ENCODE assay signal across 10 cellular contexts in the genomic region with DNA sequence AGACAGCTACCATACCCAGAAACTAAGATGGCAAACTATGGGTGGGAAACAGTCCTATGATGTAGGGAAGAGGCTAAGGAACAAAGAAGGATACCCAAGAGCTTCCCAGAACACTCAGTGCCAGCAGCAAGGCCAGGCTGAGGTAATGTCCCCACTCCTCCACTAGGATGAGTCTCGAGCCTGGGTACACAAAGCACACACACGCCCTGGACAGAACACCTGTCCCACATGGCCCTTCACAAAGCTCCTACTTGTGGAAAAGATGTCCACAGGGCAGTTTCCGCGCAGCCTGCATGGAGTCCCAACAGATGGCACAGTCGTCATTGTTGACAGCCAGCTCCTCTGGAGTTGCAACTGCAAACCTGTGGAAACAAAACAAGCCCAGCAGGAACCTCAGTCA. TPM values are rescaled to one million over a fixed set of nuclear protein-coding genes. Genes with fewer than 3 reads are reported as not detected.
DNase-seq lines count a peak whose midpoint lies in the region; ATAC-seq and TF ChIP-seq lines count a peak whose summit lies in the region.
"Had no signal": no experiment of that assay in that cellular context is flagged by ENCODE, and none has a peak within 500 bp of the region (broad histone marks: within the 10 kb centered on the region; RNA-seq: fewer than 3 reads in every experiment).

No MANE protein-coding gene starts in this region.

- no peak overlapping the region for H3K27ac ChIP-seq in mesendoderm (ENCODE audit: low read depth, low read length)
- H3K27ac ChIP-seq in transverse colon, result no peak overlapping the region

- no peaks in the 10 kb centered on the region for H3K9me3 ChIP-seq in transverse colon

- TF ChIP-seq EP300 in transverse colon (IDR thresholded peaks at IDR 0.05; ENCODE audit: low read depth), result no peak

- TF ChIP-seq POLR2A in transverse colon (IDR thresholded peaks at IDR 0.05), result no peak

- H2AK5ac ChIP-seq in mesendoderm (ENCODE audit: low read length), result no peak overlapping the region

- H3K79me1 ChIP-seq in mesendoderm (ENCODE audit: low read length), result no peaks in the 10 kb centered on the region

- no peak overlapping the region for H4K8ac ChIP-seq in mesendoderm (ENCODE audit: low read depth, low read length)

- no peak overlapping the region for H2BK5ac ChIP-seq in mesendoderm (ENCODE audit: low read length)

- H3K4ac ChIP-seq in mesendoderm (ENCODE audit: low read depth, low read length), result no peak overlapping the region

- H3K27ac Mint-ChIP-seq in activated CD8-positive, alpha-beta T cell treated with anti-CD3 and anti-CD28 coated beads for 36 hours, result no peak overlapping the region
- H3K27ac Mint-ChIP-seq: activated naive CD8-positive, alpha-beta T cell treated with anti-CD3 and anti-CD28 coated beads, Interleukin-2, amount 10 ng/mL, durations not matched to agents 7 days and 5 days had no signal

- peaks cover 5% of the 10 kb centered on the region for H3K4me1 Mint-ChIP-seq in activated CD8-positive, alpha-beta T cell treated with anti-CD3 and anti-CD28 coated beads for 36 hours (ENCODE audit: low read depth)

- H3K4me1 ChIP-seq in mesendoderm (ENCODE audit: control insufficient read depth, low read depth, low read length), result no peaks in the 10 kb centered on the region
- H3K4me1 ChIP-seq in transverse colon, result no peaks in the 10 kb centered on the region

- H2BK15ac ChIP-seq in mesendoderm (replicated peaks; ENCODE audit: low read depth), result no peak overlapping the region

- no peaks in the 10 kb centered on the region for H3K27me3 ChIP-seq in mesendoderm (ENCODE audit: insufficient read depth, low read length, poor library complexity)
- no peaks in the 10 kb centered on the region for H3K27me3 ChIP-seq in transverse colon

- no peak overlapping the region for H4K5ac ChIP-seq in mesendoderm (ENCODE audit: low read length)

- CTCF ChIA-PET in activated CD8-positive, alpha-beta T cell treated with anti-CD3 and anti-CD28 coated beads for 36 hours (lab: Charles Lee), result interaction anchor here (0.7 to 1.7 kb wide), 6 partner anchors 7 to 50 kb away, joined by 3 to 7 read pairs (median 3); a partner anchor contains a TSS

- no peak overlapping the region for H3K18ac ChIP-seq in mesendoderm (ENCODE audit: low read length)

- peak; percentile 32 for TF ChIP-seq CTCF in activated CD8-positive, alpha-beta T cell treated with anti-CD3 and anti-CD28 coated beads for 36 hours (IDR thresholded peaks at IDR 0.05)
- peak in 1 of 5 experiments; percentile 19 for TF ChIP-seq CTCF in transverse colon (IDR thresholded peaks at IDR 0.05)

- H3K9ac ChIP-seq in mesendoderm (ENCODE audit: low read length), result no peak overlapping the region

- H3K4me3 Mint-ChIP-seq in activated CD8-positive, alpha-beta T cell treated with anti-CD3 and anti-CD28 coated beads for 36 hours, result no peak overlapping the region
- H3K4me3 Mint-ChIP-seq: activated naive CD8-positive, alpha-beta T cell treated with anti-CD3 and anti-CD28 coated beads, Interleukin-2, amount 10 ng/mL, durations not matched to agents 7 days and 5 days had no signal

- H3K56ac ChIP-seq in mesendoderm (ENCODE audit: low read length), result no peak overlapping the region

- no peak overlapping the region for H2BK120ac ChIP-seq in mesendoderm (ENCODE audit: low read depth, low read length)

- intact Hi-C loops in activated CD8-positive, alpha-beta T cell treated with anti-CD3 and anti-CD28 coated beads for 36 hours (cut with micrococcal nuclease), result no loop called here
- intact Hi-C loops in transverse colon (cut with DNase I; ENCODE audit: low total_unique reads), result no loop called here

- no peaks in the 10 kb centered on the region for H3K27me3 Mint-ChIP-seq in activated CD8-positive, alpha-beta T cell treated with anti-CD3 and anti-CD28 coated beads for 36 hours
- H3K27me3 Mint-ChIP-seq: activated naive CD8-positive, alpha-beta T cell treated with anti-CD3 and anti-CD28 coated beads, Interleukin-2, amount 10 ng/mL, durations not matched to agents 7 days and 5 days had no signal

- H3K36me3 ChIP-seq in mesendoderm (ENCODE audit: control insufficient read depth, insufficient read depth, low read length) (peaks cover 4% of the 10 kb centered on the region), transverse colon (peaks cover 0 to 57% (median 16%) of the 10 kb centered on the region in 4 donors)

- H3K79me2 ChIP-seq in mesendoderm (ENCODE audit: control insufficient read depth, insufficient read depth, low read length), result no peaks in the 10 kb centered on the region

- no CpG with 5 or more reads among the region's 5 CpGs for WGBS in mesendoderm (ENCODE audit: extremely low coverage, insufficient coverage, low lambda C conversion rate)
- 56 to 85% methylated on average over 2 to 5 of the region's 5 CpGs for WGBS in transverse colon (ENCODE audit: low coverage in 1 of 2), 2 donors

- H3K36me3 Mint-ChIP-seq in activated CD8-positive, alpha-beta T cell treated with anti-CD3 and anti-CD28 coated beads for 36 hours (ENCODE audit: low read depth), result peaks cover 46% of the 10 kb centered on the region

- in situ Hi-C loops in transverse colon (cut with MboI; ENCODE audit: low pct_ligation_motif_present in 1 of 4, low pct_unique_long_range_greater_than_20kb in 1 of 4, low sequenced_read_pairs in 3 of 4), result no loop called here

- POLR2A ChIA-PET in activated CD8-positive, alpha-beta T cell treated with anti-CD3 and anti-CD28 coated beads for 36 hours (lab: Charles Lee), result no interaction called here

- no peak overlapping the region for H3K4me3 ChIP-seq in mesendoderm (ENCODE audit: low read length)
- no peak overlapping the region for H3K4me3 ChIP-seq in transverse colon

- no peaks in the 10 kb centered on the region for H3K9me3 Mint-ChIP-seq in activated CD8-positive, alpha-beta T cell treated with anti-CD3 and anti-CD28 coated beads for 36 hours

- ATAC-seq in activated CD8-positive, alpha-beta T cell treated with anti-CD3 and anti-CD28 coated beads for 36 hours, result peak; percentile 70

- H3K23ac ChIP-seq in mesendoderm (ENCODE audit: low read length), result no peak overlapping the region

- DNase-seq in DMS53 treated with DMSO at 0.1 percent for 48 hours (lab: John Stamatoyannopoulos, UW; ENCODE audit: unreplicated experiment) (peak; percentile 95), HT-29 (ENCODE audit: low spot score) (peak; percentile 26), mesendoderm (peak; percentile 45), transverse colon (no peak), ecto neural progenitor cell (ENCODE audit: low spot score) (no peak), DMS79 (lab: John Stamatoyannopoulos, UW) (no peak), EL (no peak)
- DNase-seq in activated CD8-positive, alpha-beta T cell treated with anti-CD3 and anti-CD28 coated beads for 36 hours, result no peak
- DNase-seq: activated naive CD8-positive, alpha-beta T cell treated with anti-CD3 and anti-CD28 coated beads, Interleukin-2, amount 10 ng/mL, durations not matched to agents 7 days and 5 days; kidney had no signal

- H3K4me2 ChIP-seq in mesendoderm (ENCODE audit: low read length), result no peak overlapping the region

RNA-seq across cellular contexts. Expression of a gene that starts 23.9 kb away (rescaled TPM):
- 75.9 and 82.9 TPM in 2 replicates for total RNA-seq in HT-29 (2014; rRNA removed; shearing (Covaris generic))
- total RNA-seq in activated CD8-positive, alpha-beta T cell treated with anti-CD3 and anti-CD28 coated beads for 36 hours, result 10 to 100 TPM; 35.9 to 41.6 TPM
- polyA plus RNA-seq in mesendoderm (2013, experiment 1 of 2), result 11.4 TPM
- polyA plus RNA-seq in mesendoderm (2013, experiment 2 of 2), result 11.4 TPM
- 100 to 1,000 TPM in 2 of 4 donors, 10 to 100 TPM in 2; 60.7 to 156 (median 114) TPM for total RNA-seq in transverse colon

RNA-seq across cellular contexts. Expression of a gene that starts 49.6 kb away (rescaled TPM):
- 165 and 185 TPM in 2 replicates for total RNA-seq in HT-29 (2014; rRNA removed; shearing (Covaris generic))
- 100 to 1,000 TPM; 296 to 306 TPM for total RNA-seq in activated CD8-positive, alpha-beta T cell treated with anti-CD3 and anti-CD28 coated beads for 36 hours
- 199 TPM for polyA plus RNA-seq in mesendoderm (2013, experiment 1 of 2)
- polyA plus RNA-seq in mesendoderm (2013, experiment 2 of 2), result 206 TPM
- 10 to 100 TPM in 3 of 4 donors, 1 to 10 TPM in 1; 7.5 to 41.9 (median 23.0) TPM for total RNA-seq in transverse colon

RNA-seq across cellular contexts. Expression of a gene that starts 49.9 kb away (rescaled TPM):
- total RNA-seq in HT-29 (2014; rRNA removed; shearing (Covaris generic)), result 34.2 and 43.2 TPM in 2 replicates
- 10 to 100 TPM; 51.0 to 59.2 TPM for total RNA-seq in activated CD8-positive, alpha-beta T cell treated with anti-CD3 and anti-CD28 coated beads for 36 hours
- polyA plus RNA-seq in mesendoderm (2013, experiment 1 of 2), result 65.1 TPM
- polyA plus RNA-seq in mesendoderm (2013, experiment 2 of 2), result 65.5 TPM
- 10 to 100 TPM in 2 of 4 donors, 1 to 10 TPM in 2; 2.8 to 22.5 (median 9.5) TPM for total RNA-seq in transverse colon

Comparison
In these comparisons a context has a peak if more than half of its experiments do, and no peak if none do; other contexts are left out.
1. DNase-seq: peak in DMS53 treated with DMSO at 0.1 percent for 48 hours (single experiment), HT-29 (single experiment) and mesendoderm (single experiment); none in activated CD8-positive, alpha-beta T cell treated with anti-CD3 and anti-CD28 coated beads for 36 hours (single experiment), transverse colon (single experiment), ecto neural progenitor cell (single experiment), DMS79 (single experiment) and EL (single experiment).